29 cellular contexts compared by ENCODE assay signal in genomic region chr11:58707767-58708166, GRCh38. TPM values are rescaled to one million over a fixed set of nuclear protein-coding genes. Genes with fewer than 3 reads are reported as not detected.
"Had no signal": no experiment of that assay in that cellular context is flagged by ENCODE, and none has a peak within 500 bp of the region (broad histone marks: within the 10 kb centered on the region; RNA-seq: fewer than 3 reads in every experiment).

No MANE protein-coding gene starts in this region.

- H3K27ac ChIP-seq: colonic mucosa, epithelial cell of prostate, esophagus squamous epithelium, gastrocnemius medialis, heart right ventricle, left lung, lower lobe of right lung had no signal

- H3K9me3 ChIP-seq: colonic mucosa, esophagus squamous epithelium, gastrocnemius medialis, lower lobe of right lung had no signal

- DNase-seq: colonic mucosa; cortex of kidney; effector CD8-positive, alpha-beta T cell; effector memory CD8-positive, alpha-beta T cell; endodermal cell; erythroblast; esophagus squamous epithelium; foreskin fibroblast; foreskin melanocyte; gastrocnemius medialis; glutamatergic neuron; head of caudate nucleus; heart right ventricle; hippocampal formation; left cardiac atrium; left lung; left ventricle myocardium superior; lower lobe of right lung; mucosa of descending colon; naive B cell; naive thymus-derived CD8-positive, alpha-beta T cell had no signal

- H3K4me1 ChIP-seq: colonic mucosa, esophagus squamous epithelium, gastrocnemius medialis, heart right ventricle, left lung, lower lobe of right lung had no signal

- H3K27me3 ChIP-seq: colonic mucosa, esophagus squamous epithelium, gastrocnemius medialis, left lung had no signal

- H3K4me3 ChIP-seq: colonic mucosa, esophagus squamous epithelium, gastrocnemius medialis, heart right ventricle, left lung, lower lobe of right lung, mucosa of descending colon had no signal

- H3K36me3 ChIP-seq: colonic mucosa, esophagus squamous epithelium, gastrocnemius medialis, heart right ventricle, left lung, lower lobe of right lung had no signal

RNA-seq across cellular contexts. Expression of gene GLYAT, which starts 24.0 kb away (rescaled TPM):
- total RNA-seq: colonic mucosa; dermis microvascular lymphatic vessel endothelial cell; endodermal cell; esophagus mucosa; esophagus squamous epithelium; glomerular endothelial cell; kidney epithelial cell; left lung; lower lobe of right lung; lung microvascular endothelial cell; mesothelial cell of epicardium; mucosa of descending colon; myocyte; naive thymus-derived CD8-positive, alpha-beta T cell had no signal
- polyA plus RNA-seq: naive thymus-derived CD8-positive, alpha-beta T cell had no signal
